ENCODE assay signal across 10 cellular contexts in the genomic region with DNA sequence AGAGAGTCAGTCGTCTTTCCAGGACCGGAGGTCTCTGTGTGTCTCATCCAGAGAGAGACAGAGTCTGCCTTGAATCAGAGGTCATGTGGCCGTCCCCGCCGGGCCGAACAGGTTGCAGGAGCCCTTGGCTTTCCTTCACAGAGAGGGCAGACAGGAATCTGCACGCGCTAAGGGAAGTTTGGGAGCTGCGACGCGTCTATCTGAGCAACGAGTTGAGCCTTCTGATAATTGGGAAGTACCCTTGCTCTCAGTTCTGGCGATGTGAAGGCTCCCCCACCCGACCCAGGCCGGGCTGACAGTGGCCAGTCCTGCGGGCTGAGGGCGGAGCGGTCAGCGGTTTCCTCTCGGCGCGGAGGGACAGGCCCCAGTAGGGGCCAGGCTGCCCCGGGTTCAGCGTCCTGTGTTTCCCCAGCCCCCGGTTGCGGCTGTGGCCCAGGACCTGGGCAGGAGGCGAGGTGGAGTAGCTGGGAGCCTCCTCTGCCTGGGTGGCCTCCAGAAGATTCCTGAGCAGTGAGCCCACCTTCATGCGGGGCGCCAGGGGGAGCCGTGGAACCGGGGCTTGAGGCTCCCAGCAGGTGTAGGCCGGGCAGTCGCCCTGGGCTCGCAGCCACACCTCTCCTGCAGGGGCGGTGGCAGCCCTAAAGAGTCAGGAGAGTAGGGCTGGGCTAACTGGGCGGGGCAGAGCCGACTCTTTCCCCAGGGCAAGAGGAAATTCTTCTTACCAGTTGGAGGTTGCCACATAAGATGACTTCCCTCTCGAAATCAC. TPM values are rescaled to one million over a fixed set of nuclear protein-coding genes. Genes with fewer than 3 reads are reported as not detected.
A peak's percentile ranks its signal among the peaks of the same experiment; 100 is the strongest.
DNase-seq lines count a peak whose midpoint lies in the region; ATAC-seq and TF ChIP-seq lines count a peak whose summit lies in the region.
"Had no signal": no experiment of that assay in that cellular context is flagged by ENCODE, and none has a peak within 500 bp of the region (broad histone marks: within the 10 kb centered on the region; RNA-seq: fewer than 3 reads in every experiment).

No MANE protein-coding gene starts in this region.

- in situ Hi-C loops in HAP-1 (cut with MboI; ENCODE audit: low sequenced_read_pairs) = loop anchor here (10.0 kb wide), 1 partner anchor 198 kb away; no protein-coding TSS in a partner anchor

- H3K9ac ChIP-seq in SK-N-SH (no peak overlapping the region), NT2/D1 (ENCODE audit: insufficient read length, low read depth) (no peak overlapping the region)

- H3K27ac Mint-ChIP-seq in stimulated activated effector memory CD8-positive, alpha-beta T cell treated with anti-CD3 and anti-CD28 coated beads, Interleukin-12 subunit alpha, Interleukin-12 subunit beta, amount 100 ng/mL, for 72 hours = no peak overlapping the region

- peaks cover 15% of the 10 kb centered on the region for H3K4me1 Mint-ChIP-seq in stimulated activated effector memory CD8-positive, alpha-beta T cell treated with anti-CD3 and anti-CD28 coated beads, Interleukin-12 subunit alpha, Interleukin-12 subunit beta, amount 100 ng/mL, for 72 hours

- no peaks in the 10 kb centered on the region for H3K9me3 ChIP-seq in SK-N-SH
- H3K9me3 ChIP-seq in NT2/D1 (ENCODE audit: insufficient read depth, low read length) = no peaks in the 10 kb centered on the region
- H3K9me3 ChIP-seq in gastroesophageal sphincter = no peaks in the 10 kb centered on the region
- no peaks in the 10 kb centered on the region for H3K9me3 ChIP-seq in HAP-1
- H3K9me3 ChIP-seq in body of pancreas = no peaks in the 10 kb centered on the region

- CTCF ChIA-PET in SK-N-SH (lab: Yijun Ruan, JAX) = interaction anchor here (0.9 to 1.0 kb wide), 2 partner anchors 204 to 205 kb away, joined by 3 to 4 read pairs; no protein-coding TSS in a partner anchor

- peaks cover 6 to 11% of the 10 kb centered on the region in 2 experiments; a peak in 2 of 4 replicates for H3K4me1 ChIP-seq in SK-N-SH (ENCODE audit: control insufficient read depth in 1 of 2, insufficient read depth in 2 of 2, low read depth in 1 of 2, low read length in 1 of 2)
- H3K4me1 ChIP-seq in NT2/D1 (ENCODE audit: insufficient read depth, insufficient read length) = peaks cover 4% of the 10 kb centered on the region
- H3K4me1 ChIP-seq in gastroesophageal sphincter = no peaks in the 10 kb centered on the region
- peaks cover 21% of the 10 kb centered on the region for H3K4me1 ChIP-seq in HAP-1
- peaks cover 5% of the 10 kb centered on the region for H3K4me1 ChIP-seq in body of pancreas
- H3K4me1 ChIP-seq: Peyer's patch had no signal

- DNase-seq in SK-N-SH = peak; percentile 20
- DNase-seq in NT2/D1 (ENCODE audit: low read depth, low spot score) = no peak
- peak in 1 of 2 donors; percentile 46 for DNase-seq in stimulated activated effector memory CD8-positive, alpha-beta T cell treated with anti-CD3 and anti-CD28 coated beads, Interleukin-12 subunit alpha, Interleukin-12 subunit beta, amount 100 ng/mL, for 72 hours (ENCODE audit: low spot score in 2 of 2)
- DNase-seq in HAP-1 (ENCODE audit: low spot score in 2 of 2) = no peak
- no peak for DNase-seq in NCI-H1694 (lab: John Stamatoyannopoulos, UW)
- no peak for DNase-seq in body of pancreas
- DNase-seq: ACHN had no signal

- H3K4me3 ChIP-seq in SK-N-SH (ENCODE audit: low read depth in 2 of 2, low read length in 1 of 2) = no peak overlapping the region
- H3K4me3 ChIP-seq in NT2/D1 (ENCODE audit: insufficient read length, low read depth) = peak overlapping the region; percentile 18
- no peak overlapping the region for H3K4me3 ChIP-seq in gastroesophageal sphincter
- H3K4me3 ChIP-seq in HAP-1 = no peak overlapping the region
- H3K4me3 ChIP-seq in body of pancreas = no peak overlapping the region
- H3K4me3 ChIP-seq: Peyer's patch had no signal

- no peaks in the 10 kb centered on the region for H3K27me3 ChIP-seq in SK-N-SH (ENCODE audit: insufficient read depth)
- peaks cover 100% of the 10 kb centered on the region for H3K27me3 ChIP-seq in NT2/D1 (ENCODE audit: insufficient read depth, insufficient read length)
- peaks cover 14% of the 10 kb centered on the region for H3K27me3 ChIP-seq in gastroesophageal sphincter
- no peaks in the 10 kb centered on the region for H3K27me3 ChIP-seq in HAP-1 (ENCODE audit: low read depth)
- H3K27me3 ChIP-seq in body of pancreas = peaks cover 0 to 21% of the 10 kb centered on the region in 2 donors

- no peak overlapping the region for H3K4me3 Mint-ChIP-seq in stimulated activated effector memory CD8-positive, alpha-beta T cell treated with anti-CD3 and anti-CD28 coated beads, Interleukin-12 subunit alpha, Interleukin-12 subunit beta, amount 100 ng/mL, for 72 hours

- H3K27ac ChIP-seq in SK-N-SH (ENCODE audit: low read depth in 2 of 2, low read length in 1 of 2) (no peak overlapping the region), gastroesophageal sphincter (peak overlapping the region in 1 of 4 donors; percentile 83), body of pancreas (no peak overlapping the region)
- H3K27ac ChIP-seq: Peyer's patch had no signal

- no peak overlapping the region for H2AFZ ChIP-seq in SK-N-SH (ENCODE audit: low read depth)

- TF ChIP-seq RAD21 in SK-N-SH (IDR thresholded peaks at IDR 0.05; ENCODE audit: low read length) = no peak

- TF ChIP-seq CTCF in SK-N-SH (IDR thresholded peaks at IDR 0.05) = no peak
- TF ChIP-seq CTCF in gastroesophageal sphincter (IDR thresholded peaks at IDR 0.05) = no peak
- TF ChIP-seq CTCF in body of pancreas (IDR thresholded peaks at IDR 0.05) = no peak

- no peak overlapping the region for H3K4me2 ChIP-seq in SK-N-SH

- H4K20me1 ChIP-seq in SK-N-SH (ENCODE audit: insufficient read depth) = 0 out of 2 replicates have a peak, but pooled peaks cover 4% of the 10 kb centered on the region

- TF ChIP-seq POLR2A in gastroesophageal sphincter (IDR thresholded peaks at IDR 0.05) (no peak), body of pancreas (IDR thresholded peaks at IDR 0.05) (no peak)

- intact Hi-C loops in body of pancreas (cut with DNase I) = loop anchor here (10.0 kb wide), 1 partner anchor 188 kb away; no protein-coding TSS in a partner anchor

- peaks cover 21 to 30% of the 10 kb centered on the region in 2 experiments for H3K36me3 ChIP-seq in SK-N-SH (replicated peaks in 1 of 2; ENCODE audit: control insufficient read depth in 1 of 2, insufficient read depth in 2 of 2, low read length in 1 of 2)
- H3K36me3 ChIP-seq in NT2/D1 (ENCODE audit: insufficient read depth, insufficient read length, low read length) = no peaks in the 10 kb centered on the region
- H3K36me3 ChIP-seq in gastroesophageal sphincter = peaks cover 0 to 30% of the 10 kb centered on the region in 2 donors
- H3K36me3 ChIP-seq in HAP-1 (replicated peaks) = peaks cover 5% of the 10 kb centered on the region
- no peaks in the 10 kb centered on the region for H3K36me3 ChIP-seq in body of pancreas (replicated peaks in 1 of 2; ENCODE audit: insufficient read depth in 1 of 2, low read depth in 2 of 2)
- H3K36me3 ChIP-seq: Peyer's patch had no signal

- no peaks in the 10 kb centered on the region for H3K36me3 Mint-ChIP-seq in stimulated activated effector memory CD8-positive, alpha-beta T cell treated with anti-CD3 and anti-CD28 coated beads, Interleukin-12 subunit alpha, Interleukin-12 subunit beta, amount 100 ng/mL, for 72 hours

- TF ChIP-seq EP300 in SK-N-SH (IDR thresholded peaks at IDR 0.05; ENCODE audit: borderline replicate concordance in 1 of 2, low read depth in 1 of 2, low read length in 1 of 2) (no peak), gastroesophageal sphincter (IDR thresholded peaks at IDR 0.05) (no peak)

- H3K9me3 Mint-ChIP-seq in stimulated activated effector memory CD8-positive, alpha-beta T cell treated with anti-CD3 and anti-CD28 coated beads, Interleukin-12 subunit alpha, Interleukin-12 subunit beta, amount 100 ng/mL, for 72 hours = no peaks in the 10 kb centered on the region

- H3K79me2 ChIP-seq in SK-N-SH (ENCODE audit: insufficient read depth) = peaks cover 14% of the 10 kb centered on the region

- ATAC-seq in SK-N-SH treated with all-trans-retinoic acid at 6 μM for 48 hours (no peak), gastroesophageal sphincter (peak; percentile 20), body of pancreas (no peak)
- peak; percentile 45 for ATAC-seq in stimulated activated effector memory CD8-positive, alpha-beta T cell treated with anti-CD3 and anti-CD28 coated beads, Interleukin-12 subunit alpha, Interleukin-12 subunit beta, amount 100 ng/mL, for 72 hours

- WGBS in SK-N-SH (ENCODE audit: low lambda C conversion rate) = 96% methylated on average over 31 of the region's 38 CpGs
- no CpG with 5 or more reads among the region's 38 CpGs for WGBS in gastroesophageal sphincter (ENCODE audit: low coverage in 1 of 2), 2 donors
- WGBS in body of pancreas, 2 donors = 42 to 57% methylated on average over 6 to 38 of the region's 38 CpGs

- H3K9me2 ChIP-seq in SK-N-SH = no peaks in the 10 kb centered on the region

- H3F3A ChIP-seq in SK-N-SH (replicated peaks; ENCODE audit: insufficient read depth) = peaks cover 6% of the 10 kb centered on the region

- POLR2A ChIA-PET in SK-N-SH (lab: Yijun Ruan, JAX) = interaction anchor here (1.3 kb wide), 1 partner anchor 8 kb away, joined by 3 read pairs; no protein-coding TSS in a partner anchor

TF ChIP-seq in SK-N-SH, 30 proteins besides CTCF, POLR2A, EP300 and RAD21 (continues in another document):
- TF ChIP-seq TEAD4 (IDR thresholded peaks at IDR 0.05; ENCODE audit: borderline replicate concordance, insufficient read depth) (no peak), RCOR1 (IDR thresholded peaks at IDR 0.05; ENCODE audit: low read length) (no peak), SIN3A (IDR thresholded peaks at IDR 0.05; ENCODE audit: borderline replicate concordance, low read depth, low read length) (no peak)

TF ChIP-seq in SK-N-SH treated with all-trans-retinoic acid at 6 μM for 48 hours, 23 proteins besides CTCF, POLR2A, EP300 and RAD21 (continues in another document):
- TF ChIP-seq ZFP3 (CRISPR knock-in tag; IDR thresholded peaks at IDR 0.05) (no peak), CSDC2 (CRISPR knock-in tag; IDR thresholded peaks at IDR 0.05) (no peak)

RNA-seq across cellular contexts. Expression of gene NR2F1, which starts 13.8 kb away (rescaled TPM):
- polyA plus RNA-seq in SK-N-SH (2012; rRNA removed) = 40.0 and 47.1 TPM in 2 replicates
- polyA plus RNA-seq in SK-N-SH (2012; cell fraction: cytosol; rRNA removed) = 24.5 and 41.7 TPM in 2 replicates
- 82.7 and 105 TPM in 2 replicates for polyA plus RNA-seq in SK-N-SH (2012; cell fraction: nucleus; rRNA removed)
- 100 to 1,000 TPM in 1 of 4 donors, 10 to 100 TPM in 3; 29.4 to 111 (median 37.8) TPM for total RNA-seq in gastroesophageal sphincter
- total RNA-seq in body of pancreas = 10 to 100 TPM; 16.9 to 33.0 TPM

RNA-seq across cellular contexts. Expression of gene NR2F1-AS1, which starts 15.8 kb away (rescaled TPM):
- polyA plus RNA-seq in SK-N-SH (2012; rRNA removed) = 7.4 and 8.3 TPM in 2 replicates
- 9.3 and 13.1 TPM in 2 replicates for polyA plus RNA-seq in SK-N-SH (2012; cell fraction: cytosol; rRNA removed)
- 12.3 TPM in 2 replicates for polyA plus RNA-seq in SK-N-SH (2012; cell fraction: nucleus; rRNA removed)
- total RNA-seq in gastroesophageal sphincter (10 to 100 TPM in 2 of 4 donors, 1 to 10 TPM in 2; 6.0 to 48.1 (median 14.4) TPM), body of pancreas (1 to 10 TPM; 4.9 to 5.3 TPM)

Comparison
In these comparisons a context has a peak if more than half of its experiments do, and no peak if none do; other contexts are left out.
1. ATAC-seq: peak in gastroesophageal sphincter (single experiment) and stimulated activated effector memory CD8-positive, alpha-beta T cell treated with anti-CD3 and anti-CD28 coated beads, Interleukin-12 subunit alpha, Interleukin-12 subunit beta, amount 100 ng/mL, for 72 hours (single experiment); none in SK-N-SH treated with all-trans-retinoic acid at 6 μM for 48 hours (single experiment) and body of pancreas (single experiment).